ENCODE assay signal across 26 cellular contexts in the genomic region with DNA sequence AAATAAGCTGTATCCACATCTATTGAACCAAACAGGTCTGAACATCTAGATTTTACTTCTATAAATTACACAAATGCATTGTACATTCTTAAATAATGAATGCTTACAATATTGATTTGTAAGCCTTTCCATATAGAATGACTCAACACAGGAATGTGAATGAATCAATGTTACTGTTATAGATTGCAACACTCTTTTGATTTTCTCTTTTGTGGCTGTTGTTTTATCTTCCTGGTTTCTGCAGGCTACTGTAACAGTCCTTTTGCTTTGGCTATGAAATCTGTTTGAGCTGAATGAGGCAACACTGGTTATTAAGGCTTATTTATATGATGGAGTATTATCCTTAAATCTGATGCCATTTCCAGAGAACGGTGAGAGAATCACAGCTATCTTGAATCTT. TPM values are rescaled to one million over a fixed set of nuclear protein-coding genes. Genes with fewer than 3 reads are reported as not detected.
"Had no signal": no experiment of that assay in that cellular context is flagged by ENCODE, and none has a peak within 500 bp of the region (broad histone marks: within the 10 kb centered on the region; RNA-seq: fewer than 3 reads in every experiment).

No MANE protein-coding gene starts in this region.

- H3K4me3 ChIP-seq: dorsolateral prefrontal cortex, esophagus squamous epithelium, left ventricle myocardium inferior, lower lobe of right lung, pancreas, suprapubic skin, thyroid gland had no signal

- DNase-seq: dorsolateral prefrontal cortex; effector CD8-positive, alpha-beta T cell; esophagus squamous epithelium; foreskin fibroblast; immature natural killer cell; kidney; left cardiac atrium; left ventricle myocardium inferior; lower lobe of right lung; mesenchymal stem cell; midbrain; occipital lobe; pancreas; right cardiac atrium; stimulated activated CD4-positive, alpha-beta T cell treated with anti-CD3 and anti-CD28 coated beads, Interleukin-4, amount 100 ng/mL, for 1 hour; stimulated activated CD8-positive, alpha-beta memory T cell treated with anti-CD3 and anti-CD28 coated beads, Interleukin-4, amount 100 ng/mL, for 48 hours; stimulated activated naive CD8-positive, alpha-beta T cell treated with anti-CD3 and anti-CD28 coated beads, Interleukin-15, Interleukin-2, amounts not matched to agents 100 U/mL and 50 U/mL, for 24 hours; thyroid gland had no signal

- H3K36me3 ChIP-seq: esophagus squamous epithelium, left ventricle myocardium inferior, lower lobe of right lung, pancreas, suprapubic skin, thyroid gland had no signal

- H3K9me3 ChIP-seq: esophagus squamous epithelium, left ventricle myocardium inferior, lower lobe of right lung, pancreas, suprapubic skin, thyroid gland had no signal

- ATAC-seq: left cardiac atrium; lower lobe of right lung; natural killer cell treated with Interleukin-12 subunit alpha and Interleukin-12 subunit beta and Interleukin-15 and Interleukin-18, amount 100 ng/mL, for 72 hours; pancreas; right cardiac atrium; stimulated activated effector memory CD8-positive, alpha-beta T cell treated with anti-CD3 and anti-CD28 coated beads, Interleukin-12 subunit alpha, Interleukin-12 subunit beta, amount 100 ng/mL, for 72 hours; stimulated activated naive CD8-positive, alpha-beta T cell treated with anti-CD3 and anti-CD28 coated beads, Interleukin-15, Interleukin-2, amounts not matched to agents 100 U/mL and 50 U/mL, for 24 hours had no signal

- H3K4me1 ChIP-seq: esophagus squamous epithelium, left ventricle myocardium inferior, lower lobe of right lung, pancreas, suprapubic skin, thyroid gland had no signal

- H3K27ac Mint-ChIP-seq: immature natural killer cell; natural killer cell treated with Interleukin-12 subunit alpha and Interleukin-12 subunit beta and Interleukin-15 and Interleukin-18, amount 100 ng/mL, for 72 hours; progenitor cell of endocrine pancreas; stimulated activated effector memory CD8-positive, alpha-beta T cell treated with anti-CD3 and anti-CD28 coated beads, Interleukin-12 subunit alpha, Interleukin-12 subunit beta, amount 100 ng/mL, for 72 hours; type B pancreatic cell had no signal

- H3K36me3 Mint-ChIP-seq: immature natural killer cell; natural killer cell treated with Interleukin-12 subunit alpha and Interleukin-12 subunit beta and Interleukin-15 and Interleukin-18, amount 100 ng/mL, for 72 hours; stimulated activated effector memory CD8-positive, alpha-beta T cell treated with anti-CD3 and anti-CD28 coated beads, Interleukin-12 subunit alpha, Interleukin-12 subunit beta, amount 100 ng/mL, for 72 hours; type B pancreatic cell had no signal

- H3K9me3 Mint-ChIP-seq: stimulated activated effector memory CD8-positive, alpha-beta T cell treated with anti-CD3 and anti-CD28 coated beads, Interleukin-12 subunit alpha, Interleukin-12 subunit beta, amount 100 ng/mL, for 72 hours; type B pancreatic cell had no signal

- H3K4me3 Mint-ChIP-seq: immature natural killer cell; natural killer cell treated with Interleukin-12 subunit alpha and Interleukin-12 subunit beta and Interleukin-15 and Interleukin-18, amount 100 ng/mL, for 72 hours; stimulated activated effector memory CD8-positive, alpha-beta T cell treated with anti-CD3 and anti-CD28 coated beads, Interleukin-12 subunit alpha, Interleukin-12 subunit beta, amount 100 ng/mL, for 72 hours; type B pancreatic cell had no signal

- H3K27ac ChIP-seq: dorsolateral prefrontal cortex, epithelial cell of prostate, esophagus squamous epithelium, left ventricle myocardium inferior, lower lobe of right lung, pancreas, suprapubic skin, thyroid gland had no signal

- FAIRE-seq: endometrium, urothelium cell line had no signal

- H3K4me1 Mint-ChIP-seq: immature natural killer cell; stimulated activated effector memory CD8-positive, alpha-beta T cell treated with anti-CD3 and anti-CD28 coated beads, Interleukin-12 subunit alpha, Interleukin-12 subunit beta, amount 100 ng/mL, for 72 hours had no signal

- H3K27me3 ChIP-seq: thyroid gland had no signal

RNA-seq across cellular contexts. Expression of a gene that starts 49.5 kb away (rescaled TPM):
- total RNA-seq: dorsolateral prefrontal cortex; kidney; left cardiac atrium; left ventricle myocardium inferior; lower lobe of right lung; natural killer cell treated with Interleukin-12 subunit alpha and Interleukin-12 subunit beta and Interleukin-15 and Interleukin-18, amount 100 ng/mL, for 72 hours; occipital lobe; pancreas; right cardiac atrium; suprapubic skin; thyroid gland had no signal
- polyA plus RNA-seq: immature natural killer cell, pancreas, right cardiac atrium had no signal
